In the genomic region with DNA sequence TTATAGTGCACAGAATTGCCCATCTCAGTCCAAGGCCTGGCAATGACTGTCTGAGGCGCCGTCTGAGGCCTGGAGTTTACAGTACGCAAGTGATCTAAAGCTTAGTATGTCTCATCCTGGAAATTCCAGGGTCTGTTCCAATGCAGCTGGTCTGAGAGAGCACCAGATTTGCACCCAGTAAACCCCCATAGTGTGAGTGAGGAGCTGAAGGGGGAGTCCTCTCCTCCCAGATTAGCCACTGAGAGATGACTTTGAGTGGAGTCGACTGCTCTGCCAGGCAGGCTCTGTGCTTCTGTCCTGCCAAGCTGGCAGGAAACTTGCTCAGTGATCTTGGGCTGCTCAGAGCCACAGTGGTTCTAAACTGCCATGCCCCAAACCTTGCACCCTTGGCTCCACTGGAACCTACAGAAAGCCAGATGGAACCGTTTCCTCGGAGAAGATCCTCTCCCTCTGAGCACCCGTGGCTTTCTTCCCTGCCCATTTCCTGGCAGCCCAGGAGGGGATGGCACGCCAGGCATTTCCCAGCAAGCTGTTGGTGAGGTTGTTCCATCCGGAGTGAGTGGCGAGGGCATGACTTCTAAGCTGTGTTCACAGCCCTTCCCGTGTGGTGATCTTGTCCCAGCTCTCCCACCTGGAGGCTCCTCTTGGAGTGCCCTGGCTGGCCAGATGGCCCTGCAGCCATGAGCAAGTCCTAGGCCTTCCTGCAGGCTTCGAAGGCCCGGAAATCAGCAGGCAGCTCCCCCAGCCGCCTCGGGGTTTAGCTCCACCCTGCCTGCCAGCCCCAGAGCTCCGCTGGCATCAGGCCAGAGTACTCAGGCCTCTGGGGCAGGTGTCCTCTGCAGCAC, we compare ENCODE assay signal across 10 cellular contexts.
DNase-seq lines count a peak whose midpoint lies in the region; ATAC-seq, FAIRE-seq and TF ChIP-seq lines count a peak whose summit lies in the region.
"Had no signal": no experiment of that assay in that cellular context is flagged by ENCODE, and none has a peak within 500 bp of the region (broad histone marks: within the 10 kb centered on the region; RNA-seq: fewer than 3 reads in every experiment).

No MANE protein-coding gene starts in this region.

- H3K4me3 ChIP-seq in GM12865 (ENCODE audit: low read depth, low read length) (no peak overlapping the region), endothelial cell of umbilical vein (replicated peaks in 1 of 3; ENCODE audit: insufficient read depth in 1 of 3, low read depth in 1 of 3, low read length in 3 of 3) (no peak overlapping the region), neuronal stem cell (ENCODE audit: low read length in 2 of 2) (no peak overlapping the region)
- H3K4me3 ChIP-seq: PC-9 had no signal

- H3K23ac ChIP-seq in neuronal stem cell (ENCODE audit: low read depth, low read length, poor library complexity) = no peak overlapping the region

- no peak overlapping the region for H3K4ac ChIP-seq in neuronal stem cell (ENCODE audit: low read length)

- H2BK12ac ChIP-seq in neuronal stem cell (ENCODE audit: low read length) = no peak overlapping the region

- H3K4me1 ChIP-seq in endothelial cell of umbilical vein (ENCODE audit: control insufficient read depth, extremely low read depth, insufficient read depth, low read length) (peaks cover 3% of the 10 kb centered on the region), neuronal stem cell (ENCODE audit: control insufficient read depth in 2 of 2, insufficient read depth in 1 of 2, low read depth in 1 of 2, low read length in 2 of 2) (peaks cover 0 to 15% of the 10 kb centered on the region in 2 donors)

- dilution Hi-C loops in endothelial cell of umbilical vein (cut with MboI; ENCODE audit: extremely low pct_ligation_motif_present, low sequenced_read_pairs) = no loop called here

- no peak overlapping the region for H2AK5ac ChIP-seq in neuronal stem cell (ENCODE audit: low read depth, low read length)

- ATAC-seq in GM18907 (IDR thresholded peaks at IDR 0.05; ENCODE audit: unreplicated experiment) = no peak
- no peak for ATAC-seq in GM18520 (IDR thresholded peaks at IDR 0.05; ENCODE audit: unreplicated experiment)

- no CpG with 5 or more reads among the region's 16 CpGs for WGBS in neuronal stem cell (ENCODE audit: extremely low coverage in 2 of 2, insufficient read length in 2 of 2, insufficient replicate concordance in 1 of 2), 2 donors

- no peak overlapping the region for H3K9ac ChIP-seq in endothelial cell of umbilical vein (replicated peaks; ENCODE audit: extremely low read depth, insufficient read depth, low read length)
- no peak overlapping the region for H3K9ac ChIP-seq in neuronal stem cell (ENCODE audit: low read depth, low read length, poor library complexity)

- H4K91ac ChIP-seq in neuronal stem cell (ENCODE audit: low read depth, low read length, poor library complexity) = peak overlapping the region; percentile 28

- H3K27me3 ChIP-seq in endothelial cell of umbilical vein (ENCODE audit: control insufficient read depth in 2 of 2, insufficient read depth in 2 of 2, low read length in 2 of 2) (no peaks in the 10 kb centered on the region), neuronal stem cell (ENCODE audit: control insufficient read depth in 3 of 3, insufficient read depth in 3 of 3, low read depth in 1 of 3, low read length in 3 of 3) (peaks cover 0 to 38% (median 0%) of the 10 kb centered on the region in 3 experiments)

- no peaks in the 10 kb centered on the region for H3K9me1 ChIP-seq in endothelial cell of umbilical vein (replicated peaks; ENCODE audit: control insufficient read depth, extremely low read depth, insufficient read depth, low read length)

- H3K14ac ChIP-seq in neuronal stem cell (ENCODE audit: low read length) = no peak overlapping the region

- H4K8ac ChIP-seq in neuronal stem cell (ENCODE audit: low read depth, low read length) = no peak overlapping the region

- no peaks in the 10 kb centered on the region for H3K79me2 ChIP-seq in endothelial cell of umbilical vein (ENCODE audit: control insufficient read depth, insufficient read depth, low read length)

- TF ChIP-seq POLR2A in endothelial cell of umbilical vein (IDR thresholded peaks at IDR 0.05; ENCODE audit: low read depth, low read length) = no peak

- H3K4me2 ChIP-seq in endothelial cell of umbilical vein (ENCODE audit: insufficient read depth, low read length) (no peak overlapping the region), neuronal stem cell (ENCODE audit: insufficient read depth, low read length, poor library complexity, severe bottlenecking) (no peak overlapping the region)
- H3K4me2 ChIP-seq: PC-9 had no signal

- no peak overlapping the region for H2BK120ac ChIP-seq in neuronal stem cell (ENCODE audit: low read depth, low read length)

- DNase-seq in GM12865 (ENCODE audit: low read depth) (peak; percentile 37), NCI-H345 treated with DMSO at 0.1 percent for 48 hours (lab: John Stamatoyannopoulos, UW; ENCODE audit: unreplicated experiment) (peak; percentile 90), endothelial cell of umbilical vein (ENCODE audit: low read depth, low spot score) (peak; percentile 45), neuronal stem cell (ENCODE audit: low spot score) (no peak), NCI-H1048 (lab: John Stamatoyannopoulos, UW) (no peak), hepatic stellate cell (ENCODE audit: low spot score) (no peak)

- H2BK15ac ChIP-seq in neuronal stem cell (ENCODE audit: low read length) = no peak overlapping the region

- H3K9me3 ChIP-seq in endothelial cell of umbilical vein (replicated peaks; ENCODE audit: control insufficient read depth, insufficient read depth, low read length) = no peaks in the 10 kb centered on the region
- no peaks in the 10 kb centered on the region for H3K9me3 ChIP-seq in neuronal stem cell (replicated peaks in 1 of 2; ENCODE audit: control insufficient read depth in 2 of 2, insufficient read depth in 1 of 2, low read depth in 1 of 2, low read length in 2 of 2)

- no TSS peak for BruUV-seq in endothelial cell of umbilical vein (replicated peaks; lab: Mats Ljungman, UMichigan)

- H3K27ac ChIP-seq in endothelial cell of umbilical vein (ENCODE audit: insufficient read depth, low read depth, low read length) (no peak overlapping the region), neuronal stem cell (replicated peaks; ENCODE audit: low read length) (no peak overlapping the region)
- H3K27ac ChIP-seq: PC-9 had no signal

- FAIRE-seq in endothelial cell of umbilical vein (lab: Jason Lieb, UNC) = no peak
- FAIRE-seq: colon had no signal

- POLR2A ChIA-PET in endothelial cell of umbilical vein (lab: Charles Lee) = interaction anchor here (0.5 kb wide), 1 partner anchor 98 kb away, joined by 4 read pairs; no protein-coding TSS in a partner anchor

- peak overlapping the region; percentile 52 for H2AFZ ChIP-seq in endothelial cell of umbilical vein (ENCODE audit: low read depth, low read length)
- no peak overlapping the region for H2AFZ ChIP-seq in neuronal stem cell (ENCODE audit: low read length)
- H2AFZ ChIP-seq: PC-9 had no signal

- no peaks in the 10 kb centered on the region for H3K79me1 ChIP-seq in neuronal stem cell (ENCODE audit: low read depth, low read length)

- H3K36me3 ChIP-seq in endothelial cell of umbilical vein (ENCODE audit: control insufficient read depth in 2 of 2, extremely low read depth in 1 of 2, insufficient read depth in 2 of 2, low read length in 2 of 2) (no peaks in the 10 kb centered on the region), neuronal stem cell (replicated peaks in 1 of 2; ENCODE audit: control insufficient read depth in 2 of 2, insufficient read depth in 2 of 2, low read length in 2 of 2) (no peaks in the 10 kb centered on the region)

- intact Hi-C loops in endothelial cell of umbilical vein (cut with micrococcal nuclease) = loop anchor here (5.0 kb wide), 1 partner anchor 93 kb away; no protein-coding TSS in a partner anchor

- H3K18ac ChIP-seq in neuronal stem cell (ENCODE audit: low read length) = peak overlapping the region; percentile 3

- no peak for TF ChIP-seq CTCF in GM12865 (IDR thresholded peaks at IDR 0.05; ENCODE audit: insufficient read depth, low read depth, low read length, missing control alignments)
- no peak for TF ChIP-seq CTCF in endothelial cell of umbilical vein (IDR thresholded peaks at IDR 0.05; ENCODE audit: extremely low read depth in 1 of 2, insufficient read depth in 1 of 2, low read depth in 1 of 2, low read length in 2 of 2)

- CTCF ChIA-PET in endothelial cell of umbilical vein (lab: Charles Lee) = interaction anchor here (0.6 to 2.9 kb wide), 8 partner anchors 9 to 602 kb away, joined by 3 to 37 read pairs (median 4); no protein-coding TSS in a partner anchor

- H2BK5ac ChIP-seq in neuronal stem cell (ENCODE audit: low read length) = no peak overlapping the region

- H4K20me1 ChIP-seq in endothelial cell of umbilical vein (replicated peaks; ENCODE audit: control insufficient read depth, extremely low read depth, insufficient read depth, low read length) = no peaks in the 10 kb centered on the region

TF ChIP-seq in endothelial cell of umbilical vein, 7 proteins besides CTCF, POLR2A, EP300 and RAD21:
- TF ChIP-seq, protein P1, sequence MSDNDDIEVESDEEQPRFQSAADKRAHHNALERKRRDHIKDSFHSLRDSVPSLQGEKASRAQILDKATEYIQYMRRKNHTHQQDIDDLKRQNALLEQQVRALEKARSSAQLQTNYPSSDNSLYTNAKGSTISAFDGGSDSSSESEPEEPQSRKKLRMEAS (IDR thresholded peaks at IDR 0.05; ENCODE audit: insufficient read depth, insufficient read length) = no peak
- TF ChIP-seq POLR2AphosphoS5 (IDR thresholded peaks at IDR 0.05; ENCODE audit: insufficient read depth, low read depth, low read length) = no peak
- no peak for TF ChIP-seq FOS (IDR thresholded peaks at IDR 0.05; ENCODE audit: borderline replicate concordance, insufficient read depth, low read length)
- no peak for TF ChIP-seq EZH2 (IDR thresholded peaks at IDR 0.05; ENCODE audit: borderline replicate concordance, low read depth, low read length, severe bottlenecking)
- no peak for TF ChIP-seq MYC (IDR thresholded peaks at IDR 0.05; ENCODE audit: low read depth, low read length)
- no peak for TF ChIP-seq GATA2 (IDR thresholded peaks at IDR 0.05; ENCODE audit: insufficient read depth, insufficient read length, low read depth, low read length)
- no peak for TF ChIP-seq JUN (IDR thresholded peaks at IDR 0.05; ENCODE audit: borderline replicate concordance, insufficient read depth, insufficient read length, low read depth)

Comparison
In these comparisons a context has a peak if more than half of its experiments do, and no peak if none do; other contexts are left out.
1. DNase-seq: peak in GM12865 (single experiment), NCI-H345 treated with DMSO at 0.1 percent for 48 hours (single experiment) and endothelial cell of umbilical vein (single experiment); none in neuronal stem cell (single experiment), NCI-H1048 (single experiment) and hepatic stellate cell (single experiment).